ENCODE assay signal across 10 cellular contexts in the genomic region with DNA sequence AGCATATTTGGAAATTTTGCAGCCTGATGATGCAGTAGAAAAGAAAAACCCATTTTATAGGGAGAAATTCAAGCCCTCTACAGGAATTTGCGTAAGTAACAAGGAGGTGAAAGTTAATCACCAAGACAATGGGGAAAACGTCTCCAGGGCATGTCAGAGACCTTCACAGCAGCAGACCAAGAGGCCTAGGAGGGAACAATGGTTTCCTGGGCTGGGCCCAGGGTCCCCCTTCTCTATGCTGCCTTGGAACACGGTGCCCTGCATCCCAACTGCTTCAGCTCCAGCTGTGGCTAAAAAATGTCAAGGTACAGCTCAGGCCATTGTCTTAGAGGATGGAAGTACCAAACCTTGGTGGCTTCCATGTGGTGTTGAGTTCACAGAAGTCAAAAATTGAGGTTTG. TPM values are rescaled to one million over a fixed set of nuclear protein-coding genes. Genes with fewer than 3 reads are reported as not detected.
"Had no signal": no experiment of that assay in that cellular context is flagged by ENCODE, and none has a peak within 500 bp of the region (broad histone marks: within the 10 kb centered on the region; RNA-seq: fewer than 3 reads in every experiment).

No MANE protein-coding gene starts in this region.

- H3K27ac Mint-ChIP-seq: H9, IgD-negative memory B cell had no signal

- H3K4me1 Mint-ChIP-seq: IgD-negative memory B cell had no signal

- DNase-seq: GOT3, H9, HCEC 1CT, KBM-7 had no signal

- H3K27ac ChIP-seq: HL-60, KMS-11 had no signal

- H3K4me2 ChIP-seq: KMS-11 had no signal

- H3K4me3 Mint-ChIP-seq: H9, IgD-negative memory B cell had no signal

- ATAC-seq: HepG2 had no signal

- FAIRE-seq: H54, HepG2 had no signal

RNA-seq across cellular contexts. Expression of gene KRT6C, which starts 6.5 kb away (rescaled TPM):
- total RNA-seq: H9, HepG2, HT1080 had no signal
- polyA plus RNA-seq: IgD-negative memory B cell had no signal

RNA-seq across cellular contexts. Expression of gene KRT6A, which starts 13.0 kb away (rescaled TPM):
- total RNA-seq: H9, HepG2, HT1080 had no signal
- polyA plus RNA-seq: IgD-negative memory B cell had no signal

RNA-seq across cellular contexts. Expression of gene KRT6B, which starts 28.1 kb away (rescaled TPM):
- total RNA-seq: H9, HepG2, HT1080 had no signal
- polyA plus RNA-seq: HepG2, IgD-negative memory B cell had no signal

RNA-seq across cellular contexts. Expression of gene KRT5, which starts 40.1 kb away (rescaled TPM):
- total RNA-seq: H9, HepG2, HT1080 had no signal
- polyA plus RNA-seq: IgD-negative memory B cell had no signal

RNA-seq across cellular contexts. Expression of gene KRT75, which starts 45.9 kb away (rescaled TPM):
- total RNA-seq: H9, HepG2, HT1080 had no signal
- polyA plus RNA-seq: HepG2, IgD-negative memory B cell had no signal
